Comparison of ENCODE assay signal across 8 cellular contexts in genomic region chr10:103396789-103397087, GRCh38. TPM values are rescaled to one million over a fixed set of nuclear protein-coding genes. Genes with fewer than 3 reads are reported as not detected.
DNase-seq lines count a peak whose midpoint lies in the region; ATAC-seq and TF ChIP-seq lines count a peak whose summit lies in the region.

No MANE protein-coding gene starts in this region.

- 0 to 1% (median 0%) methylated on average over 8 of the region's 8 CpGs for WGBS in adrenal gland, 4 donors
- WGBS in right lobe of liver (ENCODE audit: insufficient coverage, low coverage, low lambda C conversion rate, missing lambda C conversion rate), result 0% methylated on average over 4 of the region's 8 CpGs
- 0% methylated on average over 7 to 8 of the region's 8 CpGs for WGBS in tibial nerve, 2 donors

- peaks cover 69% of the 10 kb centered on the region for H3K4me1 Mint-ChIP-seq in activated naive CD4-positive, alpha-beta T cell treated with anti-CD3 and anti-CD28 coated beads for 36 hours (ENCODE audit: low read depth)

- H3K27ac Mint-ChIP-seq in activated naive CD4-positive, alpha-beta T cell treated with anti-CD3 and anti-CD28 coated beads for 36 hours, result peak overlapping the region; percentile 85

- peaks cover 31% of the 10 kb centered on the region for H3K36me3 Mint-ChIP-seq in activated naive CD4-positive, alpha-beta T cell treated with anti-CD3 and anti-CD28 coated beads for 36 hours (ENCODE audit: low read depth)

- CTCF ChIA-PET in activated naive CD4-positive, alpha-beta T cell treated with anti-CD3 and anti-CD28 coated beads for 36 hours (lab: Charles Lee), result no interaction called here

- TF ChIP-seq EP300 in tibial nerve (IDR thresholded peaks at IDR 0.05), result no peak

- H3K4me3 ChIP-seq in adrenal gland (peak overlapping the region; percentile 36 to 83 (median 62)), right lobe of liver (peak overlapping the region; percentile 86 to 97 (median 90)), tibial nerve (peak overlapping the region; percentile 78 to 97 (median 88))

- H3K4me3 Mint-ChIP-seq in activated naive CD4-positive, alpha-beta T cell treated with anti-CD3 and anti-CD28 coated beads for 36 hours, result peak overlapping the region; percentile 97

- TF ChIP-seq CTCF in adrenal gland (IDR thresholded peaks at IDR 0.05), result no peak
- no peak for TF ChIP-seq CTCF in right lobe of liver (IDR thresholded peaks at IDR 0.05)
- peak in 1 of 5 experiments; percentile 4 for TF ChIP-seq CTCF in tibial nerve (IDR thresholded peaks at IDR 0.05)

- H3K9me3 Mint-ChIP-seq in activated naive CD4-positive, alpha-beta T cell treated with anti-CD3 and anti-CD28 coated beads for 36 hours, result no peaks in the 10 kb centered on the region

- no peaks in the 10 kb centered on the region for H3K9me3 ChIP-seq in adrenal gland (replicated peaks in 1 of 3)
- H3K9me3 ChIP-seq in right lobe of liver, result no peaks in the 10 kb centered on the region
- H3K9me3 ChIP-seq in tibial nerve, result no peaks in the 10 kb centered on the region

- H3K27me3 Mint-ChIP-seq in activated naive CD4-positive, alpha-beta T cell treated with anti-CD3 and anti-CD28 coated beads for 36 hours (ENCODE audit: low read depth), result no peaks in the 10 kb centered on the region

- ATAC-seq in right lobe of liver (no peak), HG02885 (IDR thresholded peaks at IDR 0.05; ENCODE audit: poor library complexity, unreplicated experiment) (no peak)

- peaks cover 0 to 31% of the 10 kb centered on the region in 2 donors for H3K36me3 ChIP-seq in adrenal gland (replicated peaks in 1 of 2)
- peaks cover 1 to 33% (median 13%) of the 10 kb centered on the region in 4 donors for H3K36me3 ChIP-seq in right lobe of liver
- H3K36me3 ChIP-seq in tibial nerve, result peaks cover 0 to 40% (median 0%) of the 10 kb centered on the region in 3 donors

- TF ChIP-seq POLR2A in adrenal gland (IDR thresholded peaks at IDR 0.05) (no peak), right lobe of liver (IDR thresholded peaks at IDR 0.05) (no peak), tibial nerve (IDR thresholded peaks at IDR 0.05) (no peak)

- no peaks in the 10 kb centered on the region for H3K27me3 ChIP-seq in adrenal gland
- no peaks in the 10 kb centered on the region for H3K27me3 ChIP-seq in right lobe of liver
- H3K27me3 ChIP-seq in tibial nerve, result no peaks in the 10 kb centered on the region

- DNase-seq in activated naive CD4-positive, alpha-beta T cell treated with anti-CD3 and anti-CD28 coated beads for 36 hours, result no peak
- no peak for DNase-seq in activated naive CD4-positive, alpha-beta T cell treated with anti-CD3 and anti-CD28 coated beads, Interleukin-2, amount 50 U/mL, for 16 hours
- DNase-seq in adrenal gland (no peak), right lobe of liver (no peak), tibial nerve (ENCODE audit: low spot score in 2 of 2) (no peak), H4 (ENCODE audit: low spot score) (no peak), Kasumi-1 (lab: John Stamatoyannopoulos, UW) (no peak)

- intact Hi-C loops in activated naive CD4-positive, alpha-beta T cell treated with anti-CD3 and anti-CD28 coated beads for 36 hours (cut with micrococcal nuclease), result loop anchor here (1.0 to 2.0 kb wide), 7 partner anchors 23 to 542 kb away; partner anchors contain the start of genes BORCS7, CNNM2 and PCGF6
- intact Hi-C loops in adrenal gland (cut with DNase I) (no loop called here), right lobe of liver (cut with DNase I) (no loop called here)

- H3K27ac ChIP-seq in adrenal gland (peak overlapping the region in 4 of 5 donors; percentile 41 to 90 (median 87)), right lobe of liver (no peak overlapping the region), tibial nerve (peak overlapping the region in 3 of 4 donors; percentile 86 to 91 (median 91))

- H3K4me1 ChIP-seq in adrenal gland (replicated peaks in 1 of 2) (peaks cover 20 to 39% of the 10 kb centered on the region in 2 donors), right lobe of liver (peaks cover 0 to 19% (median 7%) of the 10 kb centered on the region in 4 donors), tibial nerve (peaks cover 0 to 49% (median 21%) of the 10 kb centered on the region in 4 donors)

RNA-seq across cellular contexts. Expression of gene PDCD11, which starts 0.3 kb away (rescaled TPM):
- 10 to 100 TPM; 50.1 TPM for total RNA-seq in activated naive CD4-positive, alpha-beta T cell treated with anti-CD3 and anti-CD28 coated beads for 36 hours
- total RNA-seq in adrenal gland (10 to 100 TPM; 13.6 to 29.6 (median 21.0) TPM), right lobe of liver (10 to 100 TPM; 10.6 to 13.5 (median 12.0) TPM), tibial nerve (10 to 100 TPM; 15.3 to 23.7 (median 17.5) TPM)
- 10 to 100 TPM; 20.4 to 39.7 (median 21.4) TPM for polyA plus RNA-seq in adrenal gland
- 15.9 and 20.0 TPM in 2 replicates for total RNA-seq in H4 (2014; rRNA removed; shearing (Covaris generic))

RNA-seq across cellular contexts. Expression of gene ATP5MK, which starts 0.5 kb away (rescaled TPM):
- 100 to 1,000 TPM; 422 to 423 TPM for total RNA-seq in activated naive CD4-positive, alpha-beta T cell treated with anti-CD3 and anti-CD28 coated beads for 36 hours
- total RNA-seq in adrenal gland (100 to 1,000 TPM; 173 to 562 (median 327) TPM), right lobe of liver (100 to 1,000 TPM; 176 to 257 (median 220) TPM), tibial nerve (100 to 1,000 TPM; 139 to 343 (median 202) TPM)
- 1,000 to 10,000 TPM in 1 of 3 donors, 100 to 1,000 TPM in 2; 754 to 1,315 (median 756) TPM for polyA plus RNA-seq in adrenal gland
- 502 and 681 TPM in 2 replicates for total RNA-seq in H4 (2014; rRNA removed; shearing (Covaris generic))

RNA-seq across cellular contexts. Expression of gene TAF5, which starts 29.0 kb away (rescaled TPM):
- total RNA-seq in activated naive CD4-positive, alpha-beta T cell treated with anti-CD3 and anti-CD28 coated beads for 36 hours, result 10 to 100 TPM; 16.3 TPM
- total RNA-seq in adrenal gland (1 to 10 TPM; 1.6 to 5.5 (median 3.6) TPM), right lobe of liver (1 to 10 TPM; 1.5 to 2.5 (median 2.2) TPM), tibial nerve (1 to 10 TPM; 3.9 to 9.4 (median 7.0) TPM)
- polyA plus RNA-seq in adrenal gland, result 1 to 10 TPM; 1.5 to 3.7 (median 2.5) TPM
- 6.4 and 6.9 TPM in 2 replicates for total RNA-seq in H4 (2014; rRNA removed; shearing (Covaris generic))

RNA-seq across cellular contexts. Expression of gene PCGF6, which starts 45.8 kb away (rescaled TPM):
- total RNA-seq in activated naive CD4-positive, alpha-beta T cell treated with anti-CD3 and anti-CD28 coated beads for 36 hours, result 10 to 100 TPM; 10.6 to 10.7 TPM
- total RNA-seq in adrenal gland (10 to 100 TPM in 1 of 8 donors, 1 to 10 TPM in 7; 3.1 to 12.3 (median 7.3) TPM), right lobe of liver (1 to 10 TPM; 4.7 to 8.5 (median 6.0) TPM), tibial nerve (10 to 100 TPM; 22.1 to 35.4 (median 25.4) TPM)
- polyA plus RNA-seq in adrenal gland, result 1 to 10 TPM; 6.4 to 7.8 (median 7.1) TPM
- 12.0 and 14.9 TPM in 2 replicates for total RNA-seq in H4 (2014; rRNA removed; shearing (Covaris generic))

RNA-seq across cellular contexts. Expression of gene CALHM2, which starts 55.4 kb away (rescaled TPM):
- total RNA-seq in activated naive CD4-positive, alpha-beta T cell treated with anti-CD3 and anti-CD28 coated beads for 36 hours, result 1 to 10 TPM; 8.3 to 9.5 TPM
- total RNA-seq in adrenal gland (10 to 100 TPM; 16.6 to 56.8 (median 40.8) TPM), right lobe of liver (1 to 10 TPM; 2.3 to 5.7 (median 3.7) TPM), tibial nerve (100 to 1,000 TPM in 1 of 4 donors, 10 to 100 TPM in 3; 61.4 to 119 (median 65.6) TPM)
- polyA plus RNA-seq in adrenal gland, result 10 to 100 TPM in 2 of 3 donors, 1 to 10 TPM in 1; 9.6 to 33.1 (median 25.3) TPM
- 0.43 and 0.97 TPM in 2 replicates for total RNA-seq in H4 (2014; rRNA removed; shearing (Covaris generic))

Comparison
In these comparisons a context has a peak if more than half of its experiments do, and no peak if none do; other contexts are left out.
1. H3K27ac ChIP-seq: peak in adrenal gland (4 of 5) and tibial nerve (3 of 4); none in right lobe of liver (0 of 3).
2. Peak in every context shown above with its lines, with median percentiles within 50 percentile points of each other: H3K4me3 ChIP-seq.